In the genomic region with DNA sequence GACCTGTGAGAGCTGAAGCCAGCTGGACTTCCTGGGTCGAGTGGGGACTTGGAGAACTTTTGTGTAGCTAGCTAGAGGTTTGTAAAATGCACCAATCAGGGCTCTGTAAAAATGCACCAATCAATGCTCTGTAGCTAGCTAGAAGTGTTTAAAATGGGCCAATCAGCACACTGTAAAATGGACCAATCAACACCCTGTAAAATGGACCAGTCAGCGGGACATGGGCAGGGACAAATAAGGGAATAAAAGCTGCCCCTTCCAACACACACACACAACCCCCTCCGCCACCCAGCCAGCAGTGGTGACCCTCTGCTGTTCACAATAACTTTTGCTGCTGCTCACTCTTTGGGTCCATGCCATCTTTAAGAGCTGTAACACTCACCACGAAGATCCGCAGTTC, we compare ENCODE assay signal across 1 cellular context.
TF ChIP-seq lines count a peak whose summit lies in the region.

No MANE protein-coding gene starts in this region.

TF ChIP-seq in K562, 482 proteins besides CTCF, POLR2A, EP300 and RAD21:
- TF ChIP-seq ZNF316 (IDR thresholded peaks at IDR 0.05): 0 out of 2 replicates have a peak, but pooled peaks have one; percentile 13
- TF ChIP-seq NFYB (IDR thresholded peaks at IDR 0.05; ENCODE audit: extremely low read depth, insufficient read length): peak; percentile 7
- no peak for TF ChIP-seq NUFIP1 (IDR thresholded peaks at IDR 0.05; ENCODE audit: partially characterized antibody)
